8 cellular contexts compared by ENCODE assay signal in genomic region chr3:124467980-124468902, GRCh38.
DNase-seq lines count a peak whose midpoint lies in the region; ATAC-seq, FAIRE-seq and TF ChIP-seq lines count a peak whose summit lies in the region.

No MANE protein-coding gene starts in this region.

- no peak for TF ChIP-seq EP300 in esophagus muscularis mucosa (IDR thresholded peaks at IDR 0.05)

- H3K4me3 ChIP-seq in esophagus muscularis mucosa (no peak overlapping the region), neural progenitor cell (no peak overlapping the region)

- H3K79me2 ChIP-seq in neural progenitor cell (ENCODE audit: low read depth): no peaks in the 10 kb centered on the region

- no peaks in the 10 kb centered on the region for H4K20me1 ChIP-seq in neural progenitor cell (ENCODE audit: low read depth)

- 64% methylated on average over 10 of the region's 10 CpGs for WGBS in esophagus muscularis mucosa

- H3K4me3 Mint-ChIP-seq in T-helper 2 cell treated with Interferon-gamma antibody and Interleukin-4, amounts not matched to agents 5 μg/mL and 100 μg/mL, for 36 hours: no peak overlapping the region
- no peak overlapping the region for H3K4me3 Mint-ChIP-seq in neural progenitor cell

- H2AFZ ChIP-seq in neural progenitor cell (replicated peaks): no peak overlapping the region

- H3K9ac ChIP-seq in neural progenitor cell: no peak overlapping the region

- TF ChIP-seq CTCF in AG09319 (IDR thresholded peaks at IDR 0.05; ENCODE audit: low read depth, low read length): peak; percentile 99
- peak; percentile 94 to 96 (median 95) for TF ChIP-seq CTCF in esophagus muscularis mucosa (IDR thresholded peaks at IDR 0.05)
- peak; percentile 99 for TF ChIP-seq CTCF in neural progenitor cell (IDR thresholded peaks at IDR 0.05)

- H3K4me1 ChIP-seq in esophagus muscularis mucosa (peaks cover 0 to 7% (median 0%) of the 10 kb centered on the region in 4 donors), neural progenitor cell (no peaks in the 10 kb centered on the region)

- H3K27ac Mint-ChIP-seq in T-helper 2 cell treated with Interferon-gamma antibody and Interleukin-4, amounts not matched to agents 5 μg/mL and 100 μg/mL, for 36 hours: no peak overlapping the region
- no peak overlapping the region for H3K27ac Mint-ChIP-seq in neural progenitor cell

- no peak overlapping the region for H3K27ac ChIP-seq in esophagus muscularis mucosa (replicated peaks in 1 of 4)
- H3K27ac ChIP-seq in neural progenitor cell: no peak overlapping the region

- no peaks in the 10 kb centered on the region for H3K4me1 Mint-ChIP-seq in T-helper 2 cell treated with Interferon-gamma antibody and Interleukin-4, amounts not matched to agents 5 μg/mL and 100 μg/mL, for 36 hours (ENCODE audit: low read depth)
- no peaks in the 10 kb centered on the region for H3K4me1 Mint-ChIP-seq in neural progenitor cell

- H3F3A ChIP-seq in neural progenitor cell (ENCODE audit: low read depth): no peaks in the 10 kb centered on the region

- DNase-seq in AG09319 (ENCODE audit: extremely low read depth, low read depth): no peak
- DNase-seq in GM12892 (ENCODE audit: insufficient read length): peak; percentile 40
- DNase-seq in NCI-H146 (lab: John Stamatoyannopoulos, UW): peak; percentile 70
- peak; percentile 6 for DNase-seq in T-helper 2 cell treated with Interferon-gamma antibody and Interleukin-4, amounts not matched to agents 5 μg/mL and 100 μg/mL, for 36 hours (ENCODE audit: low spot score)
- DNase-seq in esophagus muscularis mucosa (ENCODE audit: extremely low spot score): no peak
- DNase-seq in neural progenitor cell (ENCODE audit: low spot score): peak; percentile 73

- H3K4me2 ChIP-seq in neural progenitor cell: no peak overlapping the region

- H3K36me3 ChIP-seq in esophagus muscularis mucosa (peaks cover 0 to 2% (median 0%) of the 10 kb centered on the region in 4 donors), neural progenitor cell (no peaks in the 10 kb centered on the region)

- H3K9me3 Mint-ChIP-seq in T-helper 2 cell treated with Interferon-gamma antibody and Interleukin-4, amounts not matched to agents 5 μg/mL and 100 μg/mL, for 36 hours: no peaks in the 10 kb centered on the region
- no peaks in the 10 kb centered on the region for H3K9me3 Mint-ChIP-seq in neural progenitor cell

- peak; percentile 82 for FAIRE-seq in GM12892 (lab: Jason Lieb, UNC)

- H3K27me3 ChIP-seq in esophagus muscularis mucosa (no peaks in the 10 kb centered on the region), neural progenitor cell (no peaks in the 10 kb centered on the region)

- TF ChIP-seq POLR2A in GM12892 (IDR thresholded peaks at IDR 0.05; ENCODE audit: low read depth, low read length) (no peak), esophagus muscularis mucosa (IDR thresholded peaks at IDR 0.05; ENCODE audit: low read depth) (no peak)

- peaks cover 11% of the 10 kb centered on the region for H3K27me3 Mint-ChIP-seq in T-helper 2 cell treated with Interferon-gamma antibody and Interleukin-4, amounts not matched to agents 5 μg/mL and 100 μg/mL, for 36 hours (ENCODE audit: low read depth)
- H3K27me3 Mint-ChIP-seq in neural progenitor cell (ENCODE audit: insufficient read depth, low read depth): no peaks in the 10 kb centered on the region

- ATAC-seq in GM18498 (IDR thresholded peaks at IDR 0.05; ENCODE audit: unreplicated experiment): no peak
- ATAC-seq in GM19455 (IDR thresholded peaks at IDR 0.05; ENCODE audit: unreplicated experiment): no peak

- H3K9me3 ChIP-seq in esophagus muscularis mucosa: no peaks in the 10 kb centered on the region
- no peaks in the 10 kb centered on the region for H3K9me3 ChIP-seq in neural progenitor cell (ENCODE audit: low read depth)

- intact Hi-C loops in esophagus muscularis mucosa (cut with DNase I): loop anchor here (1.0 to 5.0 kb wide), 2 partner anchors 117 to 451 kb away; no protein-coding TSS in a partner anchor

- H3K36me3 Mint-ChIP-seq in T-helper 2 cell treated with Interferon-gamma antibody and Interleukin-4, amounts not matched to agents 5 μg/mL and 100 μg/mL, for 36 hours (ENCODE audit: low read depth): no peaks in the 10 kb centered on the region
- H3K36me3 Mint-ChIP-seq in neural progenitor cell: no peaks in the 10 kb centered on the region

Comparison
In these comparisons a context has a peak if more than half of its experiments do, and no peak if none do; other contexts are left out.
1. DNase-seq: peak in GM12892 (single experiment), NCI-H146 (single experiment), T-helper 2 cell treated with Interferon-gamma antibody and Interleukin-4, amounts not matched to agents 5 μg/mL and 100 μg/mL, for 36 hours (single experiment) and neural progenitor cell (single experiment); none in AG09319 (single experiment) and esophagus muscularis mucosa (single experiment).
2. Peak in every context shown above with its lines, with median percentiles within 50 percentile points of each other: CTCF ChIP-seq.